18 cellular contexts compared by ENCODE assay signal in genomic region chr12:128573907-128574306, GRCh38.
DNase-seq lines count a peak whose midpoint lies in the region; ATAC-seq and TF ChIP-seq lines count a peak whose summit lies in the region.
"Had no signal": no experiment of that assay in that cellular context is flagged by ENCODE, and none has a peak within 500 bp of the region (broad histone marks: within the 10 kb centered on the region; RNA-seq: fewer than 3 reads in every experiment).

No MANE protein-coding gene starts in this region.

- no peaks in the 10 kb centered on the region for H3K36me3 Mint-ChIP-seq in natural killer cell treated with Interleukin-12 subunit alpha and Interleukin-12 subunit beta and Interleukin-15 and Interleukin-18, amount 100 ng/mL, for 72 hours
- H3K36me3 Mint-ChIP-seq in natural killer cell = no peaks in the 10 kb centered on the region
- H3K36me3 Mint-ChIP-seq: CD4-positive, alpha-beta memory T cell had no signal

- H3K27me3 Mint-ChIP-seq in natural killer cell treated with Interleukin-12 subunit alpha and Interleukin-12 subunit beta and Interleukin-15 and Interleukin-18, amount 100 ng/mL, for 72 hours = peaks cover 0 to 8% of the 10 kb centered on the region in 2 donors
- peaks cover 0 to 6% of the 10 kb centered on the region in 2 donors for H3K27me3 Mint-ChIP-seq in natural killer cell (ENCODE audit: low read depth in 2 of 2)
- H3K27me3 Mint-ChIP-seq: CD4-positive, alpha-beta memory T cell had no signal

- H3K27ac Mint-ChIP-seq in natural killer cell treated with Interleukin-12 subunit alpha and Interleukin-12 subunit beta and Interleukin-15 and Interleukin-18, amount 100 ng/mL, for 72 hours = no peak overlapping the region
- no peak overlapping the region for H3K27ac Mint-ChIP-seq in natural killer cell
- H3K27ac Mint-ChIP-seq: CD4-positive, alpha-beta memory T cell; HFFc6 had no signal

- peaks cover 14 to 32% of the 10 kb centered on the region in 2 donors for H3K4me1 Mint-ChIP-seq in natural killer cell treated with Interleukin-12 subunit alpha and Interleukin-12 subunit beta and Interleukin-15 and Interleukin-18, amount 100 ng/mL, for 72 hours (ENCODE audit: low read depth in 2 of 2)
- H3K4me1 Mint-ChIP-seq in natural killer cell = peaks cover 15 to 22% of the 10 kb centered on the region in 2 donors

- no peaks in the 10 kb centered on the region for H3K9me3 Mint-ChIP-seq in natural killer cell treated with Interleukin-12 subunit alpha and Interleukin-12 subunit beta and Interleukin-15 and Interleukin-18, amount 100 ng/mL, for 72 hours
- no peaks in the 10 kb centered on the region for H3K9me3 Mint-ChIP-seq in natural killer cell

- no peak for ATAC-seq in natural killer cell treated with Interleukin-12 subunit alpha and Interleukin-12 subunit beta and Interleukin-15 and Interleukin-18, amount 100 ng/mL, for 72 hours
- ATAC-seq in natural killer cell = no peak
- ATAC-seq: A549 had no signal

- DNase-seq in natural killer cell treated with Interleukin-12 subunit alpha and Interleukin-12 subunit beta and Interleukin-15 and Interleukin-18, amount 100 ng/mL, for 72 hours (ENCODE audit: low spot score) = peak; percentile 15
- DNase-seq in natural killer cell (no peak), NCI-H1092 treated with DMSO at 0.1 percent for 48 hours (lab: John Stamatoyannopoulos, UW) (peak; percentile 56), NCI-H69 (lab: John Stamatoyannopoulos, UW) (peak; percentile 28), retina (peak; percentile 53), amniotic stem cell (lab: John Stamatoyannopoulos, UW) (no peak), SW 1271 (lab: John Stamatoyannopoulos, UW) (no peak)
- DNase-seq in activated CD4-positive, alpha-beta T cell treated with anti-CD3 and anti-CD28 coated beads, Interleukin-2, amount 50 U/mL, for 48 hours = no peak
- DNase-seq: 8988T; ACHN; AML-193; C1 segment of cervical spinal cord; Caco-2; CD4-positive, alpha-beta memory T cell; DMS153; GOT3; HFFc6 had no signal

- intact Hi-C loops in natural killer cell (cut with micrococcal nuclease) = no loop called here

- no peak for TF ChIP-seq CTCF in natural killer cell (IDR thresholded peaks at IDR 0.05)

- no peak overlapping the region for H3K4me3 Mint-ChIP-seq in natural killer cell treated with Interleukin-12 subunit alpha and Interleukin-12 subunit beta and Interleukin-15 and Interleukin-18, amount 100 ng/mL, for 72 hours
- no peak overlapping the region for H3K4me3 Mint-ChIP-seq in natural killer cell
- H3K4me3 Mint-ChIP-seq: CD4-positive, alpha-beta memory T cell; HFFc6 had no signal

Comparison
In these comparisons a context has a peak if more than half of its experiments do, and no peak if none do; other contexts are left out.
1. DNase-seq: peak in natural killer cell treated with Interleukin-12 subunit alpha and Interleukin-12 subunit beta and Interleukin-15 and Interleukin-18, amount 100 ng/mL, for 72 hours (single experiment), NCI-H1092 treated with DMSO at 0.1 percent for 48 hours (single experiment), NCI-H69 (single experiment) and retina (single experiment); none in natural killer cell (single experiment), amniotic stem cell (single experiment), activated CD4-positive, alpha-beta T cell treated with anti-CD3 and anti-CD28 coated beads, Interleukin-2, amount 50 U/mL, for 48 hours (0 of 2) and SW 1271 (0 of 2).